33 cellular contexts compared by ENCODE assay signal in the genomic region with DNA sequence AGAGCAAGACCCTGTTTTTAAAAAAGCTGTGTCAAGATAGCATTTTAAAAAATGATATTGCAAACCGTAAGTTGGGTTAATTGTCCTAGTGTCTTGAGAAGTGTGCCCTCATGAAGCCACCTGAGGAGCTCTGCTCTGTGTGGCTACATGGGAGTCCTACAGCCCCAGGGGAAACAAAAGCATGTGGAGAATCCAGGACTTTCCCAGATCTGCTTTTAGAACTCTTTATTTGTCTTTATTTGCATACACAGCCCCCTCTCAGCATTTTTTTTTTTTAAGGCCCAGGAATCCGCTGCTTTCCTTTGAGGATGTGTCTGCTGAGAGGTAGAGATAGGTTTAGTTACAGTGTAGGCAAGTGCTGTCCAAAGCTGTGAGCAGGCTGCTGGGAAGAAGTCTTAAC.
"Had no signal": no experiment of that assay in that cellular context is flagged by ENCODE, and none has a peak within 500 bp of the region (broad histone marks: within the 10 kb centered on the region; RNA-seq: fewer than 3 reads in every experiment).

No MANE protein-coding gene starts in this region.

- H3K27ac Mint-ChIP-seq: activated CD4-positive, alpha-beta memory T cell treated with anti-CD3 and anti-CD28 coated beads, Interleukin-2, amount 10 ng/mL, durations not matched to agents 7 days and 5 days; activated CD8-positive, alpha-beta memory T cell treated with anti-CD3 and anti-CD28 coated beads, Interleukin-2, amount 10 ng/mL, durations not matched to agents 7 days and 5 days; activated naive CD8-positive, alpha-beta T cell treated with anti-CD3 and anti-CD28 coated beads for 36 hours had no signal

- H3K4me1 Mint-ChIP-seq: activated CD4-positive, alpha-beta memory T cell treated with anti-CD3 and anti-CD28 coated beads, Interleukin-2, amount 10 ng/mL, durations not matched to agents 7 days and 5 days; activated CD8-positive, alpha-beta memory T cell treated with anti-CD3 and anti-CD28 coated beads, Interleukin-2, amount 10 ng/mL, durations not matched to agents 7 days and 5 days; activated naive CD8-positive, alpha-beta T cell treated with anti-CD3 and anti-CD28 coated beads for 36 hours; central memory CD8-positive, alpha-beta T cell had no signal

- H3K36me3 Mint-ChIP-seq: activated CD8-positive, alpha-beta memory T cell treated with anti-CD3 and anti-CD28 coated beads, Interleukin-2, amount 10 ng/mL, durations not matched to agents 7 days and 5 days; activated naive CD8-positive, alpha-beta T cell treated with anti-CD3 and anti-CD28 coated beads for 36 hours had no signal

- DNase-seq: activated CD4-positive, alpha-beta memory T cell treated with anti-CD3 and anti-CD28 coated beads, Interleukin-2, amount 10 ng/mL, durations not matched to agents 7 days and 5 days; activated CD4-positive, alpha-beta T cell treated with anti-CD3 and anti-CD28 coated beads for 1 hour; activated CD4-positive, alpha-beta T cell treated with anti-CD3 and anti-CD28 coated beads for 48 hours; activated CD4-positive, CD25-positive, alpha-beta regulatory T cell; activated CD8-positive, alpha-beta memory T cell treated with anti-CD3 and anti-CD28 coated beads for 24 hours; activated CD8-positive, alpha-beta memory T cell treated with anti-CD3 and anti-CD28 coated beads, Interleukin-2, amount 10 ng/mL, durations not matched to agents 7 days and 5 days; activated CD8-positive, alpha-beta memory T cell treated with anti-CD3 and anti-CD28 coated beads, Interleukin-2, amount 50 U/mL, for 48 hours; activated effector memory CD4-positive, alpha-beta T cell treated with anti-CD3 and anti-CD28 coated beads, Interleukin-2, amount 50 U/mL, for 16 hours; activated naive CD4-positive, alpha-beta T cell; activated naive CD4-positive, alpha-beta T cell treated with anti-CD3 and anti-CD28 coated beads, Interleukin-2, amount 50 U/mL, for 16 hours; activated naive CD8-positive, alpha-beta T cell treated with anti-CD3 and anti-CD28 coated beads for 36 hours; activated T-cell treated with anti-CD3 and anti-CD28 coated beads, Interleukin-2, amount 50 U/mL, for 48 hours; amniotic stem cell; aorta; brain microvascular endothelial cell; NCI-H1105; NCI-H1417 treated with DMSO at 0.1 percent for 48 hours; NCI-H1694; NCI-H1930; NCI-H2081 treated with DMSO at 0.1 percent for 48 hours; NCI-H226; NCI-H446 treated with DMSO at 0.1 percent for 48 hours; NCI-H524; NCI-H748 treated with DMSO at 0.1 percent for 48 hours; NK-92 treated with Interleukin-12 subunit alpha and Interleukin-12 subunit beta, amount 100 ng/mL, for 24 hours; Peyer's patch; RPMI8226; SIG-M5; T-helper 1 cell; T-helper 2 cell; T-helper 9 cell had no signal

- H3K9me3 Mint-ChIP-seq: activated CD4-positive, alpha-beta memory T cell treated with anti-CD3 and anti-CD28 coated beads, Interleukin-2, amount 10 ng/mL, durations not matched to agents 7 days and 5 days; activated naive CD8-positive, alpha-beta T cell treated with anti-CD3 and anti-CD28 coated beads for 36 hours; central memory CD8-positive, alpha-beta T cell had no signal

- H3K4me3 Mint-ChIP-seq: activated CD4-positive, alpha-beta memory T cell treated with anti-CD3 and anti-CD28 coated beads, Interleukin-2, amount 10 ng/mL, durations not matched to agents 7 days and 5 days; activated CD8-positive, alpha-beta memory T cell treated with anti-CD3 and anti-CD28 coated beads, Interleukin-2, amount 10 ng/mL, durations not matched to agents 7 days and 5 days; activated naive CD8-positive, alpha-beta T cell treated with anti-CD3 and anti-CD28 coated beads for 36 hours; central memory CD8-positive, alpha-beta T cell had no signal

- ATAC-seq: activated CD8-positive, alpha-beta memory T cell treated with anti-CD3 and anti-CD28 coated beads, Interleukin-2, amount 10 ng/mL, durations not matched to agents 7 days and 5 days; SK-N-SH treated with all-trans-retinoic acid at 6 μM for 48 hours had no signal
